Comparison of ENCODE assay signal across 14 cellular contexts in genomic region chr7:2022021-2022409, GRCh38.
"Had no signal": no experiment of that assay in that cellular context is flagged by ENCODE, and none has a peak within 500 bp of the region (broad histone marks: within the 10 kb centered on the region; RNA-seq: fewer than 3 reads in every experiment).

No MANE protein-coding gene starts in this region.

- H3K36me3 ChIP-seq: esophagus squamous epithelium, tibial nerve had no signal

- H3K27ac Mint-ChIP-seq: activated naive CD4-positive, alpha-beta T cell treated with anti-CD3 and anti-CD28 coated beads, Interleukin-2, amount 50 U/mL, for 72 hours had no signal

- H3K4me3 ChIP-seq: esophagus squamous epithelium, tibial nerve had no signal

- ATAC-seq: activated CD4-positive, CD25-positive, alpha-beta regulatory T cell treated with anti-CD3 and anti-CD28 coated beads, Interleukin-2, amount 50 U/mL, for 24 hours; activated naive CD4-positive, alpha-beta T cell treated with anti-CD3 and anti-CD28 coated beads, Interleukin-2, amount 50 U/mL, for 72 hours had no signal

- H3K27ac ChIP-seq: esophagus squamous epithelium, tibial nerve had no signal

- H3K27me3 ChIP-seq: esophagus squamous epithelium, tibial nerve had no signal

- DNase-seq: activated CD4-positive, alpha-beta T cell treated with anti-CD3 and anti-CD28 coated beads, Interleukin-2, amount 50 U/mL, for 1 hour; caudate nucleus; cortex of kidney; effector CD8-positive, alpha-beta T cell; esophagus squamous epithelium; hippocampal formation; stimulated activated CD4-positive, alpha-beta T cell treated with anti-CD3 and anti-CD28 coated beads, Interleukin-4, amount 100 ng/mL, for 24 hours; stimulated activated naive CD4-positive, alpha-beta T cell; SW 1271 had no signal

- FAIRE-seq: endothelial cell of umbilical vein, keratinocyte had no signal
